ENCODE assay signal across 15 cellular contexts in genomic region chr5:139368613-139369012, GRCh38. TPM values are rescaled to one million over a fixed set of nuclear protein-coding genes. Genes with fewer than 3 reads are reported as not detected.
A peak's percentile ranks its signal among the peaks of the same experiment; 100 is the strongest.
DNase-seq lines count a peak whose midpoint lies in the region; ATAC-seq and TF ChIP-seq lines count a peak whose summit lies in the region.
"Had no signal": no experiment of that assay in that cellular context is flagged by ENCODE, and none has a peak within 500 bp of the region (broad histone marks: within the 10 kb centered on the region; RNA-seq: fewer than 3 reads in every experiment).

No MANE protein-coding gene starts in this region.

- no peak overlapping the region for H3K4me3 ChIP-seq in HCT116 (replicated peaks in 1 of 2; ENCODE audit: low read depth in 1 of 2, low read length in 2 of 2)
- H3K4me3 ChIP-seq: testis had no signal

- POLR2A ChIA-PET in HCT116 (lab: Charles Lee), result no interaction called here
- POLR2A ChIA-PET in activated B cell treated with CpG ODN at 0.5 μM for 24 hours (lab: Charles Lee), result interaction anchor here (0.7 to 1.2 kb wide), 2 partner anchors 27 to 75 kb away, joined by 3 read pairs; partner anchors contain the start of gene MATR3
- POLR2A ChIA-PET in HEK293T (lab: Yijun Ruan, JAX), result no interaction called here

- H3K4me1 Mint-ChIP-seq in activated B cell treated with CpG ODN at 0.5 μM for 24 hours (no peaks in the 10 kb centered on the region), mesothelial cell of epicardium (peaks cover 2% of the 10 kb centered on the region)

- ATAC-seq in HCT116 (no peak), activated B cell treated with CpG ODN at 0.5 μM for 24 hours (ENCODE audit: low read depth) (no peak), GM18909 (IDR thresholded peaks at IDR 0.05; ENCODE audit: poor library complexity, unreplicated experiment) (no peak), HG02623 (IDR thresholded peaks at IDR 0.05; ENCODE audit: unreplicated experiment) (no peak)

- CTCF ChIA-PET in HCT116 (lab: Charles Lee), result interaction anchor here (1.4 kb wide), 2 partner anchors 27 to 96 kb away, joined by 4 to 6 read pairs; partner anchors contain the start of gene PAIP2
- CTCF ChIA-PET in activated B cell treated with CpG ODN at 0.5 μM for 24 hours (lab: Charles Lee), result interaction anchor here (1.8 kb wide), 1 partner anchor 19 kb away, joined by 4 read pairs; no protein-coding TSS in a partner anchor
- CTCF ChIA-PET in HEK293T (lab: Yijun Ruan, JAX), result interaction anchor here (0.6 to 0.7 kb wide), 3 partner anchors 96 to 1128 kb away, joined by 3 to 4 read pairs (median 3); no protein-coding TSS in a partner anchor

- H3K36me3 Mint-ChIP-seq in activated B cell treated with CpG ODN at 0.5 μM for 24 hours (ENCODE audit: low read depth) (peaks cover 69% of the 10 kb centered on the region), mesothelial cell of epicardium (peaks cover 32% of the 10 kb centered on the region)

- intact Hi-C loops in HCT116 (cut with micrococcal nuclease) (no loop called here), activated B cell treated with CpG ODN at 0.5 μM for 24 hours (cut with micrococcal nuclease) (loop anchor here (2.0 kb wide), 1 partner anchor 18 kb away; no protein-coding TSS in a partner anchor)

- no peaks in the 10 kb centered on the region for H3K9me3 ChIP-seq in HCT116 (ENCODE audit: control insufficient read depth in 1 of 2, insufficient read depth in 1 of 2, low read depth in 1 of 2, low read length in 2 of 2)
- H3K9me3 ChIP-seq: testis had no signal

- H3K27me3 Mint-ChIP-seq in activated B cell treated with CpG ODN at 0.5 μM for 24 hours (no peaks in the 10 kb centered on the region), mesothelial cell of epicardium (ENCODE audit: low read depth) (no peaks in the 10 kb centered on the region)
- H3K27me3 Mint-ChIP-seq: progenitor cell of endocrine pancreas had no signal

- DNase-seq in DMS114 treated with DMSO at 0.1 percent for 48 hours (lab: John Stamatoyannopoulos, UW; ENCODE audit: unreplicated experiment), result peak; percentile 16
- no peak for DNase-seq in HCT116 (ENCODE audit: low read depth, low spot score)
- no peak for DNase-seq in activated B cell treated with CpG ODN at 0.5 μM for 24 hours
- DNase-seq in mesothelial cell of epicardium (ENCODE audit: low spot score in 2 of 2, unreplicated experiment in 2 of 2), result no peak
- DNase-seq in RPMI8226, result no peak
- no peak for DNase-seq in HEK293T (ENCODE audit: extremely low spot score)
- DNase-seq: activated CD4-positive, CD25-positive, alpha-beta regulatory T cell; NCI-H510A; SHP77; testis had no signal

- RAD21 ChIA-PET in HCT116 (lab: Charles Lee; ENCODE audit: low non-redundant PET in 1 of 2, low total read pairs in 2 of 2, uncharacterized antibody in 2 of 2, unreplicated experiment in 2 of 2), result no interaction called here

- peaks cover 16% of the 10 kb centered on the region in 2 experiments for H3K4me1 ChIP-seq in HCT116 (ENCODE audit: control insufficient read depth in 1 of 2, insufficient read depth in 2 of 2, low read length in 2 of 2)
- H3K4me1 ChIP-seq: testis had no signal

- H2AFZ ChIP-seq in HCT116 (ENCODE audit: low read depth, low read length, poor library complexity, severe bottlenecking), result no peak overlapping the region

- H3K4me3 Mint-ChIP-seq in activated B cell treated with CpG ODN at 0.5 μM for 24 hours (no peak overlapping the region), mesothelial cell of epicardium (no peak overlapping the region)

- H3K27ac Mint-ChIP-seq in activated B cell treated with CpG ODN at 0.5 μM for 24 hours (peak overlapping the region; percentile 41), mesothelial cell of epicardium (peak overlapping the region; percentile 20)
- H3K27ac Mint-ChIP-seq: progenitor cell of endocrine pancreas had no signal

- H3K27me3 ChIP-seq in HCT116 (ENCODE audit: insufficient read depth, low read length), result no peaks in the 10 kb centered on the region
- H3K27me3 ChIP-seq: testis had no signal

- no peak for TF ChIP-seq POLR2A in HCT116 (IDR thresholded peaks at IDR 0.05; ENCODE audit: borderline replicate concordance, extremely low read depth, insufficient read depth, insufficient read length)

- H3K36me3 ChIP-seq in HCT116 (ENCODE audit: control insufficient read depth in 1 of 2, insufficient read depth in 2 of 2, low read length in 2 of 2), result peaks cover 24 to 34% of the 10 kb centered on the region in 2 experiments; a peak in 3 of 4 replicates

- H3K9me2 ChIP-seq in HCT116 (ENCODE audit: insufficient read depth), result no peaks in the 10 kb centered on the region

- no peak overlapping the region for H3K27ac ChIP-seq in HCT116 (ENCODE audit: low read depth, low read length)
- H3K27ac ChIP-seq: epithelial cell of prostate, testis had no signal

- BruUV-seq in HCT116 (replicated peaks; lab: Mats Ljungman, UMichigan), result no TSS peak

- no peak overlapping the region for H3K9ac ChIP-seq in HCT116 (ENCODE audit: low read length)

- H3K79me2 ChIP-seq in HCT116 (ENCODE audit: insufficient read depth, low read length), result peaks cover 6% of the 10 kb centered on the region; the same call in 1 of the 2 replicates

- H3K9me3 Mint-ChIP-seq in activated B cell treated with CpG ODN at 0.5 μM for 24 hours (no peaks in the 10 kb centered on the region), mesothelial cell of epicardium (no peaks in the 10 kb centered on the region)

- H3K4me2 ChIP-seq in HCT116 (ENCODE audit: low read length), result no peak overlapping the region

- peak; percentile 47 for TF ChIP-seq RAD21 in HCT116 (IDR thresholded peaks at IDR 0.05; ENCODE audit: low read depth)

- TF ChIP-seq CTCF in HCT116 (IDR thresholded peaks at IDR 0.05 in 2 of 3, conservative IDR thresholded peaks at IDR 0.05 in 1 of 3; ENCODE audit: borderline replicate concordance in 1 of 3, insufficient read depth in 1 of 3, low read depth in 2 of 3, low read length in 2 of 3) (peak; percentile 13 to 36 (median 16); a peak in 2 of 6 replicates), activated B cell treated with CpG ODN at 0.5 μM for 24 hours (IDR thresholded peaks at IDR 0.05) (no peak), mesothelial cell of epicardium (IDR thresholded peaks at IDR 0.05; ENCODE audit: unreplicated experiment) (no peak)

- no peaks in the 10 kb centered on the region for H4K20me1 ChIP-seq in HCT116 (ENCODE audit: insufficient read depth)

TF ChIP-seq in HCT116, 20 proteins besides CTCF, POLR2A, EP300 and RAD21 (continues in another document):
- TF ChIP-seq ZFX (IDR thresholded peaks at IDR 0.05) (no peak), JUND (IDR thresholded peaks at IDR 0.05) (no peak), CEBPB (IDR thresholded peaks at IDR 0.05; ENCODE audit: low read depth) (no peak), EZH2 (IDR thresholded peaks at IDR 0.05) (no peak)

TF ChIP-seq in HEK293T, 16 proteins besides CTCF, POLR2A, EP300 and RAD21:
- TF ChIP-seq FOXA1 (IDR thresholded peaks at IDR 0.05) (no peak), ELF4 (IDR thresholded peaks at IDR 0.05) (no peak), SP1 (IDR thresholded peaks at IDR 0.05) (no peak), ARNT (IDR thresholded peaks at IDR 0.05) (no peak), NFRKB (IDR thresholded peaks at IDR 0.05) (no peak), FOXK2 (IDR thresholded peaks at IDR 0.05) (no peak), LEF1 (IDR thresholded peaks at IDR 0.05; ENCODE audit: borderline replicate concordance) (no peak), FOXM1 (IDR thresholded peaks at IDR 0.05; ENCODE audit: borderline replicate concordance) (no peak), TARDBP (IDR thresholded peaks at IDR 0.05) (no peak), L3MBTL2 (conservative IDR thresholded peaks at IDR 0.05) (no peak), HDGF (IDR thresholded peaks at IDR 0.05; ENCODE audit: borderline replicate concordance) (no peak), SUZ12 (IDR thresholded peaks at IDR 0.05) (no peak), ZNF384 (IDR thresholded peaks at IDR 0.05) (no peak)
- TF ChIP-seq, protein P1, sequence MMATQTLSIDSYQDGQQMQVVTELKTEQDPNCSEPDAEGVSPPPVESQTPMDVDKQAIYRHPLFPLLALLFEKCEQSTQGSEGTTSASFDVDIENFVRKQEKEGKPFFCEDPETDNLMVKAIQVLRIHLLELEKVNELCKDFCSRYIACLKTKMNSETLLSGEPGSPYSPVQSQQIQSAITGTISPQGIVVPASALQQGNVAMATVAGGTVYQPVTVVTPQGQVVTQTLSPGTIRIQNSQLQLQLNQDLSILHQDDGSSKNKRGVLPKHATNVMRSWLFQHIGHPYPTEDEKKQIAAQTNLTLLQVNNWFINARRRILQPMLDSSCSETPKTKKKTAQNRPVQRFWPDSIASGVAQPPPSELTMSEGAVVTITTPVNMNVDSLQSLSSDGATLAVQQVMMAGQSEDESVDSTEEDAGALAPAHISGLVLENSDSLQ (IDR thresholded peaks at IDR 0.05), result no peak

RNA-seq across cellular contexts. Expression of gene SLC23A1, which starts 14.5 kb away (rescaled TPM):
- total RNA-seq in HCT116 (2021; ENCODE audit: unreplicated experiment) (not detected), activated B cell treated with CpG ODN at 0.5 μM for 24 hours (1.4 and 1.8 TPM in 2 replicates), mesothelial cell of epicardium (not detected in 3 replicates)
- 0.02 TPM in 1 of 2 replicates, not detected in the other for polyA plus RNA-seq in HCT116 (2012)
- total RNA-seq: bronchial epithelial cell, testis had no signal

RNA-seq across cellular contexts. Expression of gene MZB1, which starts 21.1 kb away (rescaled TPM):
- total RNA-seq in HCT116 (2021; ENCODE audit: unreplicated experiment), result 0.81 TPM
- not detected in 2 replicates for polyA plus RNA-seq in HCT116 (2012)
- 47.1 and 50.5 TPM in 2 replicates for total RNA-seq in activated B cell treated with CpG ODN at 0.5 μM for 24 hours
- 0.20 TPM in 1 of 3 replicates, not detected in the others for total RNA-seq in mesothelial cell of epicardium
- total RNA-seq: bronchial epithelial cell had no signal

RNA-seq across cellular contexts. Expression of gene PROB1, which starts 26.3 kb away (rescaled TPM):
- total RNA-seq in HCT116 (2021; ENCODE audit: unreplicated experiment), result 1.7 TPM
- polyA plus RNA-seq in HCT116 (2012), result 1.4 and 1.7 TPM in 2 replicates
- total RNA-seq in activated B cell treated with CpG ODN at 0.5 μM for 24 hours, result 3.5 and 3.6 TPM in 2 replicates
- total RNA-seq in mesothelial cell of epicardium, result 1.4 to 1.6 TPM (median 1.5 TPM) in 3 replicates

RNA-seq across cellular contexts. Expression of gene PAIP2, which starts 27.0 kb away (rescaled TPM):
- total RNA-seq in HCT116 (2021; ENCODE audit: unreplicated experiment) (108 TPM), activated B cell treated with CpG ODN at 0.5 μM for 24 hours (79.7 and 80.8 TPM in 2 replicates), mesothelial cell of epicardium (86.6 to 93.4 TPM (median 88.2 TPM) in 3 replicates)
- 84.6 and 88.0 TPM in 2 replicates for polyA plus RNA-seq in HCT116 (2012)

RNA-seq across cellular contexts. Expression of gene SPATA24, which starts 35.3 kb away (rescaled TPM):
- total RNA-seq in HCT116 (2021; ENCODE audit: unreplicated experiment) (3.1 TPM), activated B cell treated with CpG ODN at 0.5 μM for 24 hours (6.4 and 9.3 TPM in 2 replicates), mesothelial cell of epicardium (4.8 to 6.5 TPM (median 6.1 TPM) in 3 replicates)
- polyA plus RNA-seq in HCT116 (2012), result 3.8 and 5.8 TPM in 2 replicates

Comparison
In these comparisons a context has a peak if more than half of its experiments do, and no peak if none do; other contexts are left out.
1. CTCF ChIP-seq: peak in HCT116 (3 of 3); none in activated B cell treated with CpG ODN at 0.5 μM for 24 hours (single experiment) and mesothelial cell of epicardium (single experiment).
2. RNA of gene MZB1, which starts 21.1 kb away (total RNA-seq): 47.1 to 50.5 TPM in activated B cell treated with CpG ODN at 0.5 μM for 24 hours; 0.81 TPM in HCT116 (single experiment) and 0.20 TPM in mesothelial cell of epicardium; every median in the first group is over 10 times any median in the second.